Comparison of ENCODE assay signal across 8 cellular contexts in the genomic region with DNA sequence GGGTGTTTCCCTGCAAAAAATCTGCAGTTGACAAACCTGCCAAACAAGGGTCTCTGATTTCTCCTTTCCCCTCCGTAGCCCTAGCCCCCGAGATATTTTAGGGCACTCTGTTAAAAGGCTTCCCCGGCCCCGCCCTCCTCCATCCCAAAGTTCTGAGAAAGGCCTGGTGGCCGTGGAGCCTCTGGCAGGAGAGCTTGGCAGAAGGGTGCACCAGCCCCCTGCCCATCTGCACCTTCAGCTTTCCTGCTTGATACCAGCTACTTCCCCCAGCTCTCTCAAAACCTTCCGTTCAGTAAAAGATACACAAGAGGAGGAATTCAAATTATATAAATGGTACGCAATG. TPM values are rescaled to one million over a fixed set of nuclear protein-coding genes. Genes with fewer than 3 reads are reported as not detected.
DNase-seq lines count a peak whose midpoint lies in the region; ATAC-seq and TF ChIP-seq lines count a peak whose summit lies in the region.

No MANE protein-coding gene starts in this region.

- H3K4me1 Mint-ChIP-seq in WTC11 (peaks cover 22% of the 10 kb centered on the region), glutamatergic neuron (ENCODE audit: low read depth, unreplicated experiment) (peaks cover 10% of the 10 kb centered on the region)

- peaks cover 18% of the 10 kb centered on the region for H3K36me3 Mint-ChIP-seq in WTC11
- peaks cover 4% of the 10 kb centered on the region for H3K36me3 Mint-ChIP-seq in glutamatergic neuron (ENCODE audit: unreplicated experiment)

- no peak for DNase-seq in GM12865 (ENCODE audit: low read depth)
- no peak for DNase-seq in WTC11 (ENCODE audit: low spot score)
- no peak for DNase-seq in glutamatergic neuron
- DNase-seq in gastrocnemius medialis = no peak
- DNase-seq in hypothalamus (lab: John Stamatoyannopoulos, UW) = no peak
- DNase-seq in cerebellar nuclear complex (lab: John Stamatoyannopoulos, UW) = no peak
- no peak for DNase-seq in DMS 273 (lab: John Stamatoyannopoulos, UW; ENCODE audit: unreplicated experiment)
- no peak for DNase-seq in effector CD8-positive, alpha-beta T cell (lab: John Stamatoyannopoulos, UW)

- H3K4me3 ChIP-seq in GM12865 (ENCODE audit: low read depth, low read length) (peak overlapping the region; percentile 100), gastrocnemius medialis (peak overlapping the region; percentile 81 to 96 (median 90))

- no peak for TF ChIP-seq POLR2A in gastrocnemius medialis (IDR thresholded peaks at IDR 0.05)

- H3K27ac Mint-ChIP-seq in WTC11 = no peak overlapping the region
- H3K27ac Mint-ChIP-seq in glutamatergic neuron (ENCODE audit: unreplicated experiment) = no peak overlapping the region

- intact Hi-C loops in gastrocnemius medialis (cut with DNase I; ENCODE audit: low total_unique reads) = no loop called here

- peak overlapping the region; percentile 72 to 92 (median 84) for H3K27ac ChIP-seq in gastrocnemius medialis

- H3K27me3 ChIP-seq in gastrocnemius medialis = no peaks in the 10 kb centered on the region

- POLR2A ChIA-PET in WTC11 (lab: Charles Lee) = no interaction called here

- TF ChIP-seq CTCF in GM12865 (IDR thresholded peaks at IDR 0.05; ENCODE audit: insufficient read depth, low read depth, low read length, missing control alignments) (no peak), WTC11 (IDR thresholded peaks at IDR 0.05) (no peak), glutamatergic neuron (IDR thresholded peaks at IDR 0.05; ENCODE audit: partially characterized antibody, unreplicated experiment) (no peak), gastrocnemius medialis (IDR thresholded peaks at IDR 0.05 in 4 of 5, conservative IDR thresholded peaks at IDR 0.05 in 1 of 5) (no peak)

- H3K36me3 ChIP-seq in gastrocnemius medialis = no peaks in the 10 kb centered on the region

- CTCF ChIA-PET in WTC11 (lab: Charles Lee) = interaction anchor here (0.6 to 1.5 kb wide), 5 partner anchors 32 to 378 kb away, joined by 3 to 9 read pairs (median 3); partner anchors contain the start of gene ENGASE

- H3K4me3 Mint-ChIP-seq in WTC11 = peak overlapping the region; percentile 69
- peak overlapping the region; percentile 80 for H3K4me3 Mint-ChIP-seq in glutamatergic neuron (ENCODE audit: unreplicated experiment)

- no peaks in the 10 kb centered on the region for H3K9me3 ChIP-seq in gastrocnemius medialis

- H3K27me3 Mint-ChIP-seq in WTC11 (ENCODE audit: low read depth) (peaks cover 80% of the 10 kb centered on the region), glutamatergic neuron (ENCODE audit: unreplicated experiment) (peaks cover 16% of the 10 kb centered on the region)

- H3K4me1 ChIP-seq in gastrocnemius medialis = peaks cover 18 to 22% of the 10 kb centered on the region in 2 donors

- ATAC-seq in WTC11 (no peak), gastrocnemius medialis (no peak)

- H3K9me3 Mint-ChIP-seq in WTC11 (peaks cover 35% of the 10 kb centered on the region), glutamatergic neuron (ENCODE audit: unreplicated experiment) (peaks cover 11% of the 10 kb centered on the region)

- in situ Hi-C loops in gastrocnemius medialis (cut with MboI; ENCODE audit: low sequenced_read_pairs in 4 of 4) = no loop called here

TF ChIP-seq in WTC11, 78 proteins besides CTCF, POLR2A, EP300 and RAD21:
- no peak for TF ChIP-seq TEAD4 (CRISPR knock-in tag; IDR thresholded peaks at IDR 0.05)
- no peak for TF ChIP-seq CREM (CRISPR knock-in tag; IDR thresholded peaks at IDR 0.05)
- no peak for TF ChIP-seq ZNF416 (CRISPR knock-in tag; IDR thresholded peaks at IDR 0.05)
- no peak for TF ChIP-seq GTF2I (CRISPR knock-in tag; conservative IDR thresholded peaks at IDR 0.05)
- TF ChIP-seq IRF2 (CRISPR knock-in tag; IDR thresholded peaks at IDR 0.05; ENCODE audit: borderline replicate concordance, low read depth) = no peak
- no peak for TF ChIP-seq FOXP1 (CRISPR knock-in tag; IDR thresholded peaks at IDR 0.05; ENCODE audit: borderline replicate concordance)
- no peak for TF ChIP-seq TEAD1 (CRISPR knock-in tag; IDR thresholded peaks at IDR 0.05)
- no peak for TF ChIP-seq NFYB (CRISPR knock-in tag; conservative IDR thresholded peaks at IDR 0.05; ENCODE audit: low read depth)
- no peak for TF ChIP-seq ZNF121 (CRISPR knock-in tag; IDR thresholded peaks at IDR 0.05)
- TF ChIP-seq ZNF138 (CRISPR knock-in tag; conservative IDR thresholded peaks at IDR 0.05) = no peak
- TF ChIP-seq, protein P1, sequence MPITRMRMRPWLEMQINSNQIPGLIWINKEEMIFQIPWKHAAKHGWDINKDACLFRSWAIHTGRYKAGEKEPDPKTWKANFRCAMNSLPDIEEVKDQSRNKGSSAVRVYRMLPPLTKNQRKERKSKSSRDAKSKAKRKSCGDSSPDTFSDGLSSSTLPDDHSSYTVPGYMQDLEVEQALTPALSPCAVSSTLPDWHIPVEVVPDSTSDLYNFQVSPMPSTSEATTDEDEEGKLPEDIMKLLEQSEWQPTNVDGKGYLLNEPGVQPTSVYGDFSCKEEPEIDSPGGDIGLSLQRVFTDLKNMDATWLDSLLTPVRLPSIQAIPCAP (CRISPR knock-in tag; IDR thresholded peaks at IDR 0.05) = no peak
- no peak for TF ChIP-seq FOXK1 (CRISPR knock-in tag; IDR thresholded peaks at IDR 0.05)
- no peak for TF ChIP-seq RORB (CRISPR knock-in tag; IDR thresholded peaks at IDR 0.05)
- no peak for TF ChIP-seq ZNF512 (CRISPR knock-in tag; IDR thresholded peaks at IDR 0.05; ENCODE audit: borderline replicate concordance)
- TF ChIP-seq SOX15 (CRISPR knock-in tag; IDR thresholded peaks at IDR 0.05) = no peak

RNA-seq across cellular contexts. Expression of gene CANT1, which starts 0.7 kb away (rescaled TPM):
- 34.1 to 39.7 TPM (median 35.1 TPM) in 3 replicates for total RNA-seq in WTC11 (2021)
- total RNA-seq in glutamatergic neuron (ENCODE audit: unreplicated experiment) = 33.3 TPM
- 10 to 100 TPM; 17.5 to 38.3 (median 26.6) TPM for total RNA-seq in gastrocnemius medialis

RNA-seq across cellular contexts. Expression of gene C1QTNF1, which starts 13.7 kb away (rescaled TPM):
- total RNA-seq in WTC11 (2021) = 1.5 to 2.7 TPM (median 1.7 TPM) in 3 replicates
- 0.15 TPM for total RNA-seq in glutamatergic neuron (ENCODE audit: unreplicated experiment)
- total RNA-seq in gastrocnemius medialis = 10 to 100 TPM; 11.1 to 38.6 (median 21.2) TPM

RNA-seq across cellular contexts. Expression of gene LGALS3BP, which starts 30.6 kb away (rescaled TPM):
- 57.9 to 88.6 TPM (median 86.9 TPM) in 3 replicates for total RNA-seq in WTC11 (2021)
- 30.3 TPM for total RNA-seq in glutamatergic neuron (ENCODE audit: unreplicated experiment)
- total RNA-seq in gastrocnemius medialis = 10 to 100 TPM; 15.0 to 45.9 (median 23.0) TPM
